In genomic region chr14:69992564-69992963, GRCh38 we compare ENCODE assay signal across 14 cellular contexts.
DNase-seq lines count a peak whose midpoint lies in the region; ATAC-seq and TF ChIP-seq lines count a peak whose summit lies in the region.
"Had no signal": no experiment of that assay in that cellular context is flagged by ENCODE, and none has a peak within 500 bp of the region (broad histone marks: within the 10 kb centered on the region; RNA-seq: fewer than 3 reads in every experiment).

No MANE protein-coding gene starts in this region.

- intact Hi-C loops in Right ventricle myocardium inferior (cut with DNase I): no loop called here
- intact Hi-C loops in cardiac septum (cut with DNase I): no loop called here
- intact Hi-C loops in tibial artery (cut with DNase I; ENCODE audit: low total_unique reads): loop anchor here (10.0 kb wide), 1 partner anchor 68 kb away; no protein-coding TSS in a partner anchor

- H3K9me3 ChIP-seq in right atrium auricular region (no peaks in the 10 kb centered on the region), tibial artery (no peaks in the 10 kb centered on the region)

- H3K27ac ChIP-seq in right atrium auricular region (no peak overlapping the region), tibial artery (peak overlapping the region; percentile 64 to 71)
- H3K27ac ChIP-seq: 22Rv1, BLaER1, GM23248 had no signal

- DNase-seq in Right ventricle myocardium inferior (ENCODE audit: missing footprints) (no peak), cardiac septum (ENCODE audit: low spot score) (no peak), right atrium auricular region (ENCODE audit: low spot score) (peak; percentile 72), tibial artery (peak in 1 of 2 donors; percentile 61)
- DNase-seq in activated CD4-positive, alpha-beta T cell treated with anti-CD3 and anti-CD28 coated beads for 48 hours: no peak
- DNase-seq: AML-193; CD8-positive, alpha-beta memory T cell; DMS53; GM23248 had no signal

- H3K4me1 ChIP-seq in right atrium auricular region (no peaks in the 10 kb centered on the region), tibial artery (peaks cover 0 to 57% (median 34%) of the 10 kb centered on the region in 4 donors)

- no peaks in the 10 kb centered on the region for H3K27me3 ChIP-seq in right atrium auricular region
- no peaks in the 10 kb centered on the region for H3K27me3 ChIP-seq in tibial artery
- H3K27me3 ChIP-seq: BLaER1 had no signal

- no peaks in the 10 kb centered on the region for H3K36me3 ChIP-seq in right atrium auricular region
- H3K36me3 ChIP-seq in tibial artery: no peaks in the 10 kb centered on the region
- H3K36me3 ChIP-seq: BLaER1 had no signal

- TF ChIP-seq CTCF in right atrium auricular region (IDR thresholded peaks at IDR 0.05) (no peak), tibial artery (IDR thresholded peaks at IDR 0.05) (no peak)

- ATAC-seq in Right ventricle myocardium inferior (peak; percentile 89), GM19455 (IDR thresholded peaks at IDR 0.05; ENCODE audit: unreplicated experiment) (no peak)
- ATAC-seq in activated CD4-positive, CD25-positive, alpha-beta regulatory T cell treated with anti-CD3 and anti-CD28 coated beads, Interleukin-2, amount 50 U/mL, for 24 hours: no peak
- ATAC-seq: HCT116 had no signal

- H3K4me3 ChIP-seq in right atrium auricular region (no peak overlapping the region), tibial artery (no peak overlapping the region)
- H3K4me3 ChIP-seq: BLaER1, GM23248 had no signal

Comparison
In these comparisons a context has a peak if more than half of its experiments do, and no peak if none do; other contexts are left out.
1. H3K27ac ChIP-seq: peak in tibial artery (2 of 2); none in right atrium auricular region (0 of 2).